ENCODE assay signal across 20 cellular contexts in genomic region chr16:27341549-27341948, GRCh38.
"Had no signal": no experiment of that assay in that cellular context is flagged by ENCODE, and none has a peak within 500 bp of the region (broad histone marks: within the 10 kb centered on the region; RNA-seq: fewer than 3 reads in every experiment).

No MANE protein-coding gene starts in this region.

- ATAC-seq: natural killer cell, psoas muscle, sciatic nerve, WTC11 had no signal

- H3K27ac Mint-ChIP-seq: activated CD4-positive, alpha-beta T cell treated with anti-CD3 and anti-CD28 coated beads, Interleukin-2, amount 10 ng/mL, durations not matched to agents 7 days and 5 days; WTC11 had no signal

- H3K27me3 Mint-ChIP-seq: activated CD4-positive, alpha-beta T cell treated with anti-CD3 and anti-CD28 coated beads, Interleukin-2, amount 10 ng/mL, durations not matched to agents 7 days and 5 days; activated naive CD8-positive, alpha-beta T cell had no signal

- H3K9me3 Mint-ChIP-seq: activated CD4-positive, alpha-beta T cell treated with anti-CD3 and anti-CD28 coated beads, Interleukin-2, amount 10 ng/mL, durations not matched to agents 7 days and 5 days; natural killer cell had no signal

- H3K36me3 Mint-ChIP-seq: natural killer cell had no signal

- DNase-seq: activated CD4-positive, alpha-beta T cell treated with anti-CD3 and anti-CD28 coated beads, Interleukin-2, amount 10 ng/mL, durations not matched to agents 7 days and 5 days; activated effector memory CD4-positive, alpha-beta T cell treated with Interleukin-2 at 50 U/mL for 16 hours; activated T-cell treated with anti-CD3 and anti-CD28 coated beads for 4 hours; anterior cingulate cortex; esophagus squamous epithelium; foreskin fibroblast; left cardiac atrium; natural killer cell; occipital lobe; psoas muscle; spleen; stimulated activated CD4-positive, alpha-beta T cell treated with anti-CD3 and anti-CD28 coated beads, Interleukin-1b, Interleukin-23, amount 100 ng/mL, for 48 hours; stimulated activated naive CD4-positive, alpha-beta T cell; SW 1271; T1000; trophoblast cell had no signal

- H3K4me1 ChIP-seq: psoas muscle had no signal

- H3K27me3 ChIP-seq: esophagus squamous epithelium, spleen had no signal

- H3K27ac ChIP-seq: esophagus squamous epithelium, lower lobe of right lung, psoas muscle had no signal

- H3K4me3 Mint-ChIP-seq: activated CD4-positive, alpha-beta T cell treated with anti-CD3 and anti-CD28 coated beads, Interleukin-2, amount 10 ng/mL, durations not matched to agents 7 days and 5 days; activated naive CD8-positive, alpha-beta T cell; natural killer cell; WTC11 had no signal

- H3K9me3 ChIP-seq: esophagus squamous epithelium, lower lobe of right lung, psoas muscle, spleen had no signal

- H3K4me3 ChIP-seq: esophagus squamous epithelium, lower lobe of right lung, psoas muscle, spleen had no signal
